8 cellular contexts compared by ENCODE assay signal in the genomic region with DNA sequence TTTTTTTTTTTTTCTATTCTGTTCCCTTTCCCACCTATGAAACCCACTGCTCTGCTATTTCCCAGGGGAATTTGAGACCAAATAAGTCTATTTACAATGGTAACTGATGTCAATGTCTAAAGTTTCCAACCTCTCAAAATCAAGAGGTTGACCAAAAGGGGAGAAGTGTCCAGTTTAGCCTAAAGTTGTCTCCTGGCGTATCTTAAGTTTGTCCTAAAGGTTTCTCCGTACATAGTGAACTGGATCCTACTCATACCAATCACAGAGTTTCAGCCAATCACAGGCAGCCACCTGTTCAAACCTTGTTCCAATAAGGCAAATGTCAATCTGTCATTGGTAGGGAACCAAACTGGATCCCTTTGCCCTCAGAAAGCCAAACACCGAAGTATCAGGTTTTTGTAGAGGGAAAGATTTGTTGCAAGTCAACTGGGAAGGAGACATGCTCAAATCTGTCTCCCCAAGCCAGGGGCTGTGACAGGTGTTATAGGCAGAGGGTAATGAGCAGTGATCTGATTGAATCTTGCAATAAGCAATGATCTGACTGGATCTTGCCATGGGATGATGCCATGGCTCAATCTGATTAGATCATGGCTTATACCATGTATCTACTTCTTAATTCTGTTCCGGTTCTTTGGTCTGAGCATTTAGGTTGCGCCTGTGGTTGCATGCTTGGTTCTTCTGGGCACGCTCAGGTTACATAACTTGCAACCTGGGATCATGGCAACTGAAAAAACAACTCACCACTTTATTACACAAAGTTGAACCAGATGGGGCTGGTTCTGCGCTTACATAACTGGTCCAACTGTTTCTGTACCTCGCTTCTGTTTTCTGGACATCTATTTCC. TPM values are rescaled to one million over a fixed set of nuclear protein-coding genes. Genes with fewer than 3 reads are reported as not detected.
DNase-seq lines count a peak whose midpoint lies in the region; ATAC-seq and TF ChIP-seq lines count a peak whose summit lies in the region.

No MANE protein-coding gene starts in this region.

- H3K4me1 Mint-ChIP-seq in activated B cell treated with CpG ODN at 0.5 μM for 24 hours (peaks cover 67% of the 10 kb centered on the region), osteocyte (ENCODE audit: unreplicated experiment) (peaks cover 25% of the 10 kb centered on the region)

- ATAC-seq in activated B cell treated with CpG ODN at 0.5 μM for 24 hours (ENCODE audit: low read depth) (no peak), GM21423 (IDR thresholded peaks at IDR 0.05; ENCODE audit: unreplicated experiment) (no peak)

- intact Hi-C loops in activated B cell treated with CpG ODN at 0.5 μM for 24 hours (cut with micrococcal nuclease) = loop anchor here (5.0 kb wide), 3 partner anchors 265 to 1545 kb away; a partner anchor contains a TSS

- TF ChIP-seq CTCF in activated B cell treated with CpG ODN at 0.5 μM for 24 hours (IDR thresholded peaks at IDR 0.05) (no peak), fibroblast of mammary gland (conservative IDR thresholded peaks at IDR 0.05; ENCODE audit: control insufficient read depth, insufficient read depth, low read depth, low read length) (no peak), osteocyte (IDR thresholded peaks at IDR 0.05) (no peak)

- H3K4me3 Mint-ChIP-seq in activated B cell treated with CpG ODN at 0.5 μM for 24 hours = peak overlapping the region; percentile 93
- peak overlapping the region; percentile 88 for H3K4me3 Mint-ChIP-seq in osteocyte (ENCODE audit: unreplicated experiment)

- peaks cover 7% of the 10 kb centered on the region for H3K9me3 Mint-ChIP-seq in activated B cell treated with CpG ODN at 0.5 μM for 24 hours
- no peaks in the 10 kb centered on the region for H3K9me3 Mint-ChIP-seq in osteocyte (ENCODE audit: unreplicated experiment)

- H3K27ac Mint-ChIP-seq in activated B cell treated with CpG ODN at 0.5 μM for 24 hours (peak overlapping the region; percentile 97), osteocyte (ENCODE audit: unreplicated experiment) (peak overlapping the region; percentile 86)

- CTCF ChIA-PET in activated B cell treated with CpG ODN at 0.5 μM for 24 hours (lab: Charles Lee) = interaction anchor here (1.0 kb wide), 1 partner anchor 247 kb away, joined by 3 read pairs; no protein-coding TSS in a partner anchor

- DNase-seq in NCI-H345 (lab: John Stamatoyannopoulos, UW) = peak; percentile 31
- no peak for DNase-seq in NCI-H345 treated with DMSO at 0.1 percent for 48 hours (lab: John Stamatoyannopoulos, UW; ENCODE audit: unreplicated experiment)
- peak; percentile 25 for DNase-seq in NCI-H1105 (lab: John Stamatoyannopoulos, UW)
- no peak for DNase-seq in activated B cell treated with CpG ODN at 0.5 μM for 24 hours
- DNase-seq in fibroblast of mammary gland (ENCODE audit: low read depth) = peak; percentile 61
- no peak for DNase-seq in osteocyte (ENCODE audit: extremely low spot score, unreplicated experiment)
- DNase-seq in activated CD8-positive, alpha-beta memory T cell treated with anti-CD3 and anti-CD28 coated beads for 24 hours = no peak

- POLR2A ChIA-PET in activated B cell treated with CpG ODN at 0.5 μM for 24 hours (lab: Charles Lee) = interaction anchor here (0.6 to 1.5 kb wide), 8 partner anchors 91 to 1678 kb away, joined by 3 to 5 read pairs (median 3); a partner anchor contains a TSS

- H3K36me3 Mint-ChIP-seq in activated B cell treated with CpG ODN at 0.5 μM for 24 hours (ENCODE audit: low read depth) (peaks cover 6% of the 10 kb centered on the region), osteocyte (ENCODE audit: unreplicated experiment) (no peaks in the 10 kb centered on the region)

- H3K4me3 ChIP-seq in fibroblast of mammary gland (ENCODE audit: control insufficient read depth, low read depth, low read length) = peak overlapping the region; percentile 75

- H3K27me3 Mint-ChIP-seq in activated B cell treated with CpG ODN at 0.5 μM for 24 hours (no peaks in the 10 kb centered on the region), osteocyte (ENCODE audit: unreplicated experiment) (peaks cover 7% of the 10 kb centered on the region)

RNA-seq across cellular contexts. Expression of a gene that starts 1.1 kb away (rescaled TPM):
- total RNA-seq in activated B cell treated with CpG ODN at 0.5 μM for 24 hours = 14.4 and 18.1 TPM in 2 replicates
- total RNA-seq in osteocyte = 19.6 and 21.2 TPM in 2 replicates

RNA-seq across cellular contexts. Expression of a gene that starts 41.0 kb away (rescaled TPM):
- total RNA-seq in activated B cell treated with CpG ODN at 0.5 μM for 24 hours (not detected in 2 replicates), osteocyte (not detected in 2 replicates)

RNA-seq across cellular contexts. Expression of a gene that starts 59.8 kb away (rescaled TPM):
- not detected in 2 replicates for total RNA-seq in activated B cell treated with CpG ODN at 0.5 μM for 24 hours
- total RNA-seq in osteocyte = not detected in 2 replicates

Comparison
In these comparisons a context has a peak if more than half of its experiments do, and no peak if none do; other contexts are left out.
1. DNase-seq: peak in NCI-H345 (single experiment), NCI-H1105 (single experiment) and fibroblast of mammary gland (single experiment); none in NCI-H345 treated with DMSO at 0.1 percent for 48 hours (single experiment), activated B cell treated with CpG ODN at 0.5 μM for 24 hours (single experiment), osteocyte (single experiment) and activated CD8-positive, alpha-beta memory T cell treated with anti-CD3 and anti-CD28 coated beads for 24 hours (single experiment).